Comparison of ENCODE assay signal across 8 cellular contexts in the genomic region with DNA sequence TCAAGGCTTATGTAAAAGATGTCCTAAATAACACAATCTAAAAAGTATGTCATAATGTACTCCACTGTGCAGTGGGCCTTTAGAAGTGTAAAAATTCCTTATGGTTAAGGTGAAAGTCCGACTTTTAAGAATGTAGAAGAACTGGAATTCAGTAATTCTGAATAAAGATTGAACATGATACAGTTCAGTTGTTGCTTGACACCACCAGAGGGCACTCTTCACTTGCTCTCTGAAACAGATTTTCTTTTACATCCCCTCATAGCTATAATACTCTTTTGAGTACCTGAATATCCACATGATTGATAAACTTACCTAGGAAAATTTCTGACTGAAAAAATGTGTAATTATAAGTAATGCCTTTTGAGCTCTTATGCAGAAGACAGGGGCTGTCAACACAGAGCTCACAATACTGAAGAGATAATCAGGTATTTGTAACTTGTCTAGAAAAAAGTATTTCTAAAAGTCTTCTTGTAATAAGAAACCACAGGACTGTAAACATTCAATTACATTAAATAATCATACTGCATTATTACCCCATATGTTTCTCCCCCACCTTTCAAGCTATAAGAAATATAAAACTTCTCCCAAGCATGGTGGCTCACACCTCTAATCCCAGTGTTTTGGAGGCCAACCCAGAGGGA.
DNase-seq lines count a peak whose midpoint lies in the region; ATAC-seq, FAIRE-seq and TF ChIP-seq lines count a peak whose summit lies in the region.

No MANE protein-coding gene starts in this region.

- ATAC-seq in lung (ENCODE audit: insufficient read depth, low FRiP score) (peak; percentile 61), HG03442 (IDR thresholded peaks at IDR 0.05; ENCODE audit: unreplicated experiment) (no peak)

- no peaks in the 10 kb centered on the region for H3K79me2 ChIP-seq in OCI-LY3 (ENCODE audit: low read length)

- H3K27ac ChIP-seq in OCI-LY3 (ENCODE audit: low read length): no peak overlapping the region
- H3K27ac ChIP-seq in coronary artery: no peak overlapping the region
- no peak overlapping the region for H3K27ac ChIP-seq in lung (ENCODE audit: low read depth in 1 of 2, low read length in 1 of 2)

- H3K36me3 ChIP-seq in OCI-LY3 (replicated peaks; ENCODE audit: low read depth, low read length) (no peaks in the 10 kb centered on the region), lung (ENCODE audit: control insufficient read depth in 2 of 2, insufficient read depth in 2 of 2, low read length in 2 of 2) (no peaks in the 10 kb centered on the region)

- no peak overlapping the region for H3K4me2 ChIP-seq in OCI-LY3 (ENCODE audit: low read length)

- 3 to 5% methylated on average over 1 of the region's 1 CpG for WGBS in lung, 2 donors

- H3K27me3 ChIP-seq in OCI-LY3 (ENCODE audit: low read depth, low read length) (no peaks in the 10 kb centered on the region), lung (ENCODE audit: control insufficient read depth, insufficient read depth) (no peaks in the 10 kb centered on the region)

- FAIRE-seq in GM19239 (lab: Jason Lieb, UNC): peak; percentile 84

- H3K9me3 ChIP-seq in OCI-LY3 (ENCODE audit: insufficient read depth, low read length) (no peaks in the 10 kb centered on the region), lung (ENCODE audit: control insufficient read depth in 2 of 2, insufficient read depth in 1 of 2, low read length in 1 of 2) (no peaks in the 10 kb centered on the region)

- peak; percentile 78 for TF ChIP-seq CTCF in OCI-LY3 (IDR thresholded peaks at IDR 0.05; ENCODE audit: low read depth, low read length)
- TF ChIP-seq CTCF in coronary artery (IDR thresholded peaks at IDR 0.05): peak; percentile 81
- peak; percentile 67 for TF ChIP-seq CTCF in lung (IDR thresholded peaks at IDR 0.05; ENCODE audit: control extremely low read depth, extremely low read depth)

- DNase-seq in DMS79 treated with DMSO at 0.1 percent for 48 hours (lab: John Stamatoyannopoulos, UW): peak; percentile 60
- DNase-seq in GM19239 (ENCODE audit: insufficient read length, low spot score): no peak
- DNase-seq in Jurkat, Clone E6-1 (ENCODE audit: low read depth, low spot score): peak; percentile 52
- DNase-seq in coronary artery (ENCODE audit: low spot score): no peak
- DNase-seq in lung (ENCODE audit: low spot score): no peak
- DNase-seq in mesenteric fat pad (ENCODE audit: low spot score): no peak

- H3K4me3 ChIP-seq in Jurkat, Clone E6-1 (ENCODE audit: low read length): no peak overlapping the region
- H3K4me3 ChIP-seq in OCI-LY3 (ENCODE audit: low read length): no peak overlapping the region
- H3K4me3 ChIP-seq in coronary artery: no peak overlapping the region
- H3K4me3 ChIP-seq in lung: no peak overlapping the region

- no peaks in the 10 kb centered on the region for H3K4me1 ChIP-seq in OCI-LY3 (ENCODE audit: low read length)
- H3K4me1 ChIP-seq in lung (ENCODE audit: control insufficient read depth in 2 of 2, insufficient read depth in 2 of 2, low read length in 2 of 2): no peaks in the 10 kb centered on the region

- H2AFZ ChIP-seq in OCI-LY3 (ENCODE audit: low read depth, low read length): no peak overlapping the region

- H4K20me1 ChIP-seq in OCI-LY3 (ENCODE audit: insufficient read depth, low read length): no peaks in the 10 kb centered on the region

- no peak overlapping the region for H3K9ac ChIP-seq in OCI-LY3 (ENCODE audit: low read length)

Comparison
In these comparisons a context has a peak if more than half of its experiments do, and no peak if none do; other contexts are left out.
1. DNase-seq: peak in DMS79 treated with DMSO at 0.1 percent for 48 hours (single experiment) and Jurkat, Clone E6-1 (single experiment); none in GM19239 (single experiment), coronary artery (single experiment), lung (single experiment) and mesenteric fat pad (single experiment).
2. Peak in every context shown above with its lines, with median percentiles within 50 percentile points of each other: CTCF ChIP-seq.